ENCODE assay signal across 8 cellular contexts in the genomic region with DNA sequence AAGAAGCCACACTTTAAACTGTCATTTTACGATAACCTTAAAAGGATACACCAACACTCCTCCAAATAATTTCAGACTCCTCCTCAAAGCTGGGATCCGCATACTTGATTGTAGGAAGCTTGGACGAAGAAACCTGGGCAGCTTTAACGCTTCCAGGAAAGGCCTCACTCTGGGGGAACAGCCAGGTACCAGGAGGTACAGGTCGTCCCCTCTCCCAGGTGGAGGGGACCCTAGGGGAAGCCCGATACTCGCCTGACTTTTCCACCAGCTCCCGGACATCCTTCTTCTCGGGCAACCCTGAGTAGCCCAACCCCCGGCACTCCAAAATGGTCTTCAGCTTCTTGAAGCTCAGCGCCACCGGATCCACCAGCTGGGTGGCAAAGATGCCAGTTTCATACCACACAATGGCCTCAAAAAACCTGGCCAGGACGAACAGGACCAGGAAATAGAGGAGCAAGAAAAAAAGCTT. TPM values are rescaled to one million over a fixed set of nuclear protein-coding genes. Genes with fewer than 3 reads are reported as not detected.
DNase-seq lines count a peak whose midpoint lies in the region; ATAC-seq and TF ChIP-seq lines count a peak whose summit lies in the region.

No MANE protein-coding gene starts in this region.

- H3K4me1 ChIP-seq in neutrophil (ENCODE audit: control insufficient read depth in 1 of 2, insufficient read depth in 1 of 2, low read depth in 1 of 2, low read length in 1 of 2), result peaks cover 29 to 33% of the 10 kb centered on the region in 2 experiments

- peak overlapping the region; percentile 95 for H3K27ac Mint-ChIP-seq in activated T-cell treated with anti-CD3 and anti-CD28 coated beads, Interleukin-2, amount 50 U/mL, for 72 hours

- TF ChIP-seq CTCF in fibroblast of villous mesenchyme (IDR thresholded peaks at IDR 0.05; ENCODE audit: insufficient read depth, low read depth, low read length), result no peak
- no peak for TF ChIP-seq CTCF in neutrophil (IDR thresholded peaks at IDR 0.05)

- no peaks in the 10 kb centered on the region for H3K27me3 Mint-ChIP-seq in activated T-cell treated with anti-CD3 and anti-CD28 coated beads, Interleukin-2, amount 50 U/mL, for 72 hours (ENCODE audit: low read depth)

- peak overlapping the region; percentile 93 to 99 for H3K4me3 Mint-ChIP-seq in activated T-cell treated with anti-CD3 and anti-CD28 coated beads, Interleukin-2, amount 50 U/mL, for 72 hours

- H3K36me3 Mint-ChIP-seq in activated T-cell treated with anti-CD3 and anti-CD28 coated beads, Interleukin-2, amount 50 U/mL, for 72 hours (ENCODE audit: insufficient read depth in 2 of 2), result peaks cover 0 to 7% of the 10 kb centered on the region in 2 donors

- peaks cover 27% of the 10 kb centered on the region for H3K36me3 ChIP-seq in neutrophil

- no peaks in the 10 kb centered on the region for H3K27me3 ChIP-seq in neutrophil

- ATAC-seq in activated T-cell treated with anti-CD3 and anti-CD28 coated beads, Interleukin-2, amount 50 U/mL, for 72 hours (replicated peaks in 1 of 2), result no peak
- no peak for ATAC-seq in GM21825 (IDR thresholded peaks at IDR 0.05; ENCODE audit: unreplicated experiment)

- no peaks in the 10 kb centered on the region for H3K9me3 ChIP-seq in neutrophil

- H3K27ac ChIP-seq in neutrophil, result peak overlapping the region; percentile 99

- no peaks in the 10 kb centered on the region for H3K9me3 Mint-ChIP-seq in activated T-cell treated with anti-CD3 and anti-CD28 coated beads, Interleukin-2, amount 50 U/mL, for 72 hours

- peaks cover 31% of the 10 kb centered on the region for H3K4me1 Mint-ChIP-seq in activated T-cell treated with anti-CD3 and anti-CD28 coated beads, Interleukin-2, amount 50 U/mL, for 72 hours (ENCODE audit: low read depth)

- DNase-seq in EH (ENCODE audit: low read depth) (peak; percentile 36), LoVo (ENCODE audit: low spot score) (peak; percentile 2), fibroblast of villous mesenchyme (ENCODE audit: low read depth) (peak; percentile 24), GM19238 (ENCODE audit: insufficient read length, low spot score) (no peak), T1000 (lab: John Stamatoyannopoulos, UW) (no peak)
- peak in 1 of 2 donors; percentile 29 for DNase-seq in activated T-cell treated with anti-CD3 and anti-CD28 coated beads, Interleukin-2, amount 50 U/mL, for 72 hours

- H3K4me3 ChIP-seq in fibroblast of villous mesenchyme (ENCODE audit: low read depth, low read length) (peak overlapping the region; percentile 96), neutrophil (ENCODE audit: low read depth in 1 of 2, low read length in 1 of 2) (peak overlapping the region; percentile 86 to 87)

RNA-seq across cellular contexts. Expression of gene RNF103, which starts 1.2 kb away (rescaled TPM):
- total RNA-seq in activated T-cell treated with anti-CD3 and anti-CD28 coated beads, Interleukin-2, amount 50 U/mL, for 72 hours, result 10 to 100 TPM; 17.4 to 24.8 TPM
- 16.8 and 25.0 TPM in 2 replicates for total RNA-seq in fibroblast of villous mesenchyme

RNA-seq across cellular contexts. Expression of gene CHMP3, which starts 59.2 kb away (rescaled TPM):
- 10 to 100 TPM; 59.6 to 60.2 TPM for total RNA-seq in activated T-cell treated with anti-CD3 and anti-CD28 coated beads, Interleukin-2, amount 50 U/mL, for 72 hours
- 50.6 and 62.2 TPM in 2 replicates for total RNA-seq in fibroblast of villous mesenchyme

Comparison
In these comparisons a context has a peak if more than half of its experiments do, and no peak if none do; other contexts are left out.
1. DNase-seq: peak in EH (single experiment), LoVo (single experiment) and fibroblast of villous mesenchyme (single experiment); none in GM19238 (single experiment) and T1000 (single experiment).